In the genomic region with DNA sequence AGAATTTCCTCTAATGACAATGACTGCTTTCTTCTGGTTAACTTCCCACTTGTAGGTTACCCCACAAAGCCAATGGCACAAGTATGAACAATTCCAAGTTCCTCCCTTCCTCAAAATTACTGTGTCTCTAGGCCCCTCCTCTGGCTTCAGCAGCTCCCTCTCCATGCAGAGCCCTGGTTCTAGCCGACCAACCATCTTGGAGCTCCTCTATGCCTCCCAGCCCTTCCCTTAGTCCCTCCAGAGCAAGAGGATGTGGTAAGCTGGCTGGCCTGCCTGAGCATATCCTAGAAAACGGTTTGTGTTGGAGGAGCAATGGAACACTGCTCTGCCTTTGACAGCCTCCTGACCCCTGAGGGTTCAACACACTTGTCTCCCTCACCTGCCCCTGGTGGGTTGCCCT, we compare ENCODE assay signal across 26 cellular contexts.
"Had no signal": no experiment of that assay in that cellular context is flagged by ENCODE, and none has a peak within 500 bp of the region (broad histone marks: within the 10 kb centered on the region; RNA-seq: fewer than 3 reads in every experiment).

No MANE protein-coding gene starts in this region.

- ATAC-seq: left lobe of liver; mucosa of descending colon; psoas muscle; right cardiac atrium; stimulated activated memory B cell treated with anti-CD40 and anti-IgM and Interleukin-4, amounts not matched to agents 10 μg/mL and 1 μg/mL and 100 μg/mL, for 72 hours; stimulated activated naive CD8-positive, alpha-beta T cell treated with anti-CD3 and anti-CD28 coated beads, Interleukin-15, Interleukin-2, amounts not matched to agents 100 U/mL and 50 U/mL, for 24 hours had no signal

- H3K36me3 Mint-ChIP-seq: mesothelial cell of epicardium; naive B cell; natural killer cell treated with Interleukin-12 subunit alpha and Interleukin-12 subunit beta and Interleukin-15 and Interleukin-18, amount 100 ng/mL, for 72 hours; stimulated activated memory B cell treated with anti-CD40 and anti-IgM and Interleukin-4, amounts not matched to agents 10 μg/mL and 1 μg/mL and 100 μg/mL, for 72 hours; type B pancreatic cell had no signal

- H3K27ac ChIP-seq: coronary artery, esophagus squamous epithelium, ovary, psoas muscle, sigmoid colon, testis, tibial artery had no signal

- DNase-seq: effector CD4-positive, alpha-beta T cell; esophagus squamous epithelium; head of caudate nucleus; kidney; mesenchymal stem cell; mucosa of descending colon; naive B cell; nucleus accumbens; ovary; psoas muscle; right cardiac atrium; sigmoid colon; stimulated activated CD4-positive, alpha-beta T cell treated with anti-CD3 and anti-CD28 coated beads, Interleukin-2, amount 100 ng/mL, for 24 hours; stimulated activated CD4-positive, alpha-beta T cell treated with anti-CD3 and anti-CD28 coated beads, Interleukin-4, amount 100 ng/mL, for 24 hours; stimulated activated naive CD8-positive, alpha-beta T cell treated with anti-CD3 and anti-CD28 coated beads, Interleukin-15, Interleukin-2, amounts not matched to agents 100 U/mL and 50 U/mL, for 24 hours; substantia nigra; testis; tibial artery had no signal

- H3K9me3 Mint-ChIP-seq: mesothelial cell of epicardium; naive B cell; natural killer cell treated with Interleukin-12 subunit alpha and Interleukin-12 subunit beta and Interleukin-15 and Interleukin-18, amount 100 ng/mL, for 72 hours; stimulated activated memory B cell treated with anti-CD40 and anti-IgM and Interleukin-4, amounts not matched to agents 10 μg/mL and 1 μg/mL and 100 μg/mL, for 72 hours; type B pancreatic cell had no signal

- FAIRE-seq: frontal cortex, kidney had no signal

- H3K4me1 Mint-ChIP-seq: stimulated activated memory B cell treated with anti-CD40 and anti-IgM and Interleukin-4, amounts not matched to agents 10 μg/mL and 1 μg/mL and 100 μg/mL, for 72 hours had no signal

- H3K27ac Mint-ChIP-seq: mesothelial cell of epicardium; natural killer cell treated with Interleukin-12 subunit alpha and Interleukin-12 subunit beta and Interleukin-15 and Interleukin-18, amount 100 ng/mL, for 72 hours; stimulated activated memory B cell treated with anti-CD40 and anti-IgM and Interleukin-4, amounts not matched to agents 10 μg/mL and 1 μg/mL and 100 μg/mL, for 72 hours; type B pancreatic cell had no signal

- H3K27me3 ChIP-seq: esophagus squamous epithelium, ovary, sigmoid colon, testis, tibial artery had no signal

- H3K4me3 ChIP-seq: coronary artery, esophagus squamous epithelium, lung, mucosa of descending colon, ovary, psoas muscle, sigmoid colon, testis, tibial artery had no signal

- H3K27me3 Mint-ChIP-seq: stimulated activated memory B cell treated with anti-CD40 and anti-IgM and Interleukin-4, amounts not matched to agents 10 μg/mL and 1 μg/mL and 100 μg/mL, for 72 hours; type B pancreatic cell had no signal

- H3K4me3 Mint-ChIP-seq: mesothelial cell of epicardium; naive B cell; natural killer cell treated with Interleukin-12 subunit alpha and Interleukin-12 subunit beta and Interleukin-15 and Interleukin-18, amount 100 ng/mL, for 72 hours; stimulated activated memory B cell treated with anti-CD40 and anti-IgM and Interleukin-4, amounts not matched to agents 10 μg/mL and 1 μg/mL and 100 μg/mL, for 72 hours; type B pancreatic cell had no signal
